In genomic region chr6:31293343-31293742, GRCh38 we compare ENCODE assay signal across 1 cellular context.
TF ChIP-seq lines count a peak whose summit lies in the region.

No MANE protein-coding gene starts in this region.

TF ChIP-seq in GM23338, 12 proteins besides CTCF, POLR2A, EP300 and RAD21:
- TF ChIP-seq REST (IDR thresholded peaks at IDR 0.05; ENCODE audit: unreplicated experiment) = peak; percentile 81
- no peak for TF ChIP-seq NANOG (IDR thresholded peaks at IDR 0.05; ENCODE audit: borderline replicate concordance)
- TF ChIP-seq ZNF331 (CRISPR knock-in tag; IDR thresholded peaks at IDR 0.05; ENCODE audit: low read depth) = no peak
